Comparison of ENCODE assay signal across 1 cellular context in genomic region chr11:128902515-128903066, GRCh38.
A peak's percentile ranks its signal among the peaks of the same experiment; 100 is the strongest.
TF ChIP-seq lines count a peak whose summit lies in the region.

No MANE protein-coding gene starts in this region.

TF ChIP-seq in IMR-90, 13 proteins besides CTCF, POLR2A, EP300 and RAD21:
- TF ChIP-seq NFE2L2 (IDR thresholded peaks at IDR 0.05; ENCODE audit: low read depth, low read length) (no peak), USF2 (IDR thresholded peaks at IDR 0.05; ENCODE audit: low read depth, low read length) (peak; percentile 37; the same call in 1 of the 2 replicates), MAFK (IDR thresholded peaks at IDR 0.05; ENCODE audit: low read depth, low read length) (no peak), BHLHE40 (IDR thresholded peaks at IDR 0.05; ENCODE audit: low read depth, low read length) (0 out of 2 replicates have a peak, but pooled peaks have one; percentile 27), FOS (IDR thresholded peaks at IDR 0.05; ENCODE audit: low read depth, low read length) (peak; percentile 52; the same call in 1 of the 2 replicates)
